28 cellular contexts compared by ENCODE assay signal in genomic region chr4:172152284-172152683, GRCh38.
"Had no signal": no experiment of that assay in that cellular context is flagged by ENCODE, and none has a peak within 500 bp of the region (broad histone marks: within the 10 kb centered on the region; RNA-seq: fewer than 3 reads in every experiment).

No MANE protein-coding gene starts in this region.

- H3K9me3 ChIP-seq: body of pancreas, colonic mucosa, psoas muscle, stomach, thyroid gland, upper lobe of right lung had no signal

- H2AFZ ChIP-seq: parathyroid adenoma had no signal

- H3K4me1 ChIP-seq: body of pancreas, colonic mucosa, parathyroid adenoma, psoas muscle, stomach, thyroid gland, upper lobe of right lung had no signal

- H3K27ac ChIP-seq: body of pancreas, colonic mucosa, parathyroid adenoma, psoas muscle, stomach, thyroid gland, upper lobe of right lung had no signal

- H3K27me3 ChIP-seq: body of pancreas, colonic mucosa, stomach, thyroid gland, upper lobe of right lung had no signal

- H3K79me2 ChIP-seq: parathyroid adenoma had no signal

- H3K4me3 ChIP-seq: body of pancreas, colonic mucosa, psoas muscle, smooth muscle cell, stomach, thyroid gland, upper lobe of right lung had no signal

- H3K4me2 ChIP-seq: smooth muscle cell had no signal

- ATAC-seq: activated CD4-positive, alpha-beta T cell treated with anti-CD3 and anti-CD28 coated beads for 36 hours; activated naive CD4-positive, alpha-beta T cell treated with anti-CD3 and anti-CD28 coated beads, Interleukin-2, amount 50 U/mL, for 72 hours; activated T-cell treated with anti-CD3 and anti-CD28 coated beads, Interleukin-2, amount 50 U/mL, for 72 hours; body of pancreas; effector memory CD8-positive, alpha-beta T cell; left colon; psoas muscle; stimulated activated naive B cell treated with anti-CD40 and anti-IgM and Interleukin-4, amounts not matched to agents 10 μg/mL and 1 μg/mL and 100 μg/mL, for 72 hours; upper lobe of right lung had no signal

- H3K9ac ChIP-seq: parathyroid adenoma had no signal

- H3K36me3 ChIP-seq: colonic mucosa, stomach, thyroid gland, upper lobe of right lung had no signal

- DNase-seq: activated CD4-positive, alpha-beta T cell treated with anti-CD3 and anti-CD28 coated beads for 36 hours; activated CD4-positive, alpha-beta T cell treated with anti-CD3 and anti-CD28 coated beads, Interleukin-2, amount 50 U/mL, for 4 hours; activated CD4-positive, CD25-positive, alpha-beta regulatory T cell; activated naive CD4-positive, alpha-beta T cell; activated T-cell treated with anti-CD3 and anti-CD28 coated beads for 4 hours; activated T-cell treated with anti-CD3 and anti-CD28 coated beads, Interleukin-2, amount 50 U/mL, for 72 hours; anterior cingulate cortex; body of pancreas; cerebellar nuclear complex; colonic mucosa; effector memory CD8-positive, alpha-beta T cell; foreskin fibroblast; head of caudate nucleus; hippocampal formation; left colon; mammary epithelial cell; naive B cell; psoas muscle; stimulated activated CD4-positive, alpha-beta T cell treated with anti-CD3 and anti-CD28 coated beads, Interleukin-15, amount 100 ng/mL, for 24 hours; stimulated activated CD4-positive, alpha-beta T cell treated with anti-CD3 and anti-CD28 coated beads, Interleukin-2, amount 100 ng/mL, for 24 hours; stimulated activated naive B cell treated with anti-CD40 and anti-IgM and Interleukin-4, amounts not matched to agents 10 μg/mL and 1 μg/mL and 100 μg/mL, for 72 hours; stomach; thyroid gland; upper lobe of right lung had no signal

- FAIRE-seq: keratinocyte had no signal
